In the genomic region with DNA sequence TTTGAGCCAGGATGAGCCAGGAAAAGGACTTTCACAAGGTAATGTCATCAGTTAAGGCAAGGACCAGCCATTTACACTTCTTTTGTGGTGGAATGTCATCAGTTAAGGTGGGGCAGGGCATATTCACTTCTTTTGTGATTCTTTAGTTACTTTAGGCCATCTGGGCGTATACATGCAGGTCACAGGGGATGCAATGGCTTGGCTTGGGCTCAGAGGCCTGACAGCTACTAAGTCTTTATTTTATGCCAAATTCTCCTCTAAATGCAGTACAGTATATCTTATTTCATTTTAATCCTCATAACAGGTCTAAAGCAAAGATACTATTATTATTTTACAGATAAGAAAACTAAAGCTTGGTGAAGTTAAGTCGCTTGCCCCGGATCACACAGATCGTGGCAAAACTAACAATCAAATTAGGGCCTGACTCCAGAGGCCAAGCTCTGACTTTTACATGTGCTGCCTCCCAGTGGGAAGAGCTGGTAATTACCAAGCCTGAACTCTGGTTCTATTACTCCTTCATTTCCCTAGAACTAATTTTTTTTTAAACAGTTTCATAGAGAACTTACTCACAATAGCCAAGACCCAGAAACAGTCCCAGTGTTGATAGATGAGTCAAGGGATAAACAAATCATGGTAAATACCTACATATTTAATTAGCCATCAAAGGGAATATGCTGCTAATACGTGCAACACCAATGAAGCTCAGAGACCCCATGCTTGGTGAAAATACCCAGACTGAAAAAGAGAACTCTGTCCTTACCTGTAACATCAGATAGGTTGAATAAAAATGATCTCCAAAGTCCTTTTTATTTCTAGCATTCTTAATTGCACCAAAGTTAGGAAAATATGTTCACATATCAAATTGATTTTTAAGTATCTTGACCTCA, we compare ENCODE assay signal across 7 cellular contexts. TPM values are rescaled to one million over a fixed set of nuclear protein-coding genes. Genes with fewer than 3 reads are reported as not detected.
DNase-seq lines count a peak whose midpoint lies in the region; ATAC-seq, FAIRE-seq and TF ChIP-seq lines count a peak whose summit lies in the region.

No MANE protein-coding gene starts in this region.

- no peak overlapping the region for H3K4me2 ChIP-seq in keratinocyte (ENCODE audit: control insufficient read depth, extremely low read depth, insufficient read depth, low read depth, low read length)

- H3K9ac ChIP-seq in keratinocyte (ENCODE audit: control insufficient read depth, extremely low read depth, insufficient read depth, low read length): no peak overlapping the region

- no peak overlapping the region for H3K27ac Mint-ChIP-seq in brain

- no peaks in the 10 kb centered on the region for H3K27me3 ChIP-seq in keratinocyte (ENCODE audit: control insufficient read depth, extremely low read depth, insufficient read depth, low read length)

- H4K20me1 ChIP-seq in keratinocyte (ENCODE audit: control insufficient read depth, extremely low read depth, insufficient read depth, low read length): no peaks in the 10 kb centered on the region

- DNase-seq in HTR-8/SVneo (ENCODE audit: insufficient read length, low spot score) (peak; percentile 46), SW 1271 (lab: John Stamatoyannopoulos, UW) (peak; percentile 4 to 41), keratinocyte (ENCODE audit: low read depth, low spot score) (no peak)
- peak; percentile 73 for DNase-seq in stimulated activated CD4-positive, alpha-beta T cell treated with anti-CD3 and anti-CD28 coated beads, Interleukin-4, amount 100 ng/mL, for 24 hours

- H3K9me3 Mint-ChIP-seq in brain: no peaks in the 10 kb centered on the region

- H2AFZ ChIP-seq in keratinocyte (ENCODE audit: control insufficient read depth, low read length): peak overlapping the region; percentile 6

- H3K36me3 Mint-ChIP-seq in brain: no peaks in the 10 kb centered on the region

- H3K4me3 ChIP-seq in keratinocyte (ENCODE audit: control insufficient read depth in 2 of 3, extremely low read depth in 1 of 3, insufficient read depth in 2 of 3, low read depth in 1 of 3, low read length in 3 of 3): no peak overlapping the region

- no peaks in the 10 kb centered on the region for H3K4me1 ChIP-seq in keratinocyte (ENCODE audit: control insufficient read depth, extremely low read depth, insufficient read depth, low read length)

- peak; percentile 76 for ATAC-seq in GM21447 (IDR thresholded peaks at IDR 0.05; ENCODE audit: unreplicated experiment)

- H3K4me3 Mint-ChIP-seq in brain: no peak overlapping the region

- no peaks in the 10 kb centered on the region for H3K9me3 ChIP-seq in keratinocyte (ENCODE audit: control insufficient read depth, low read depth, low read length)

- no peaks in the 10 kb centered on the region for H3K79me2 ChIP-seq in keratinocyte (ENCODE audit: control insufficient read depth, insufficient read depth, low read length)

- no peaks in the 10 kb centered on the region for H3K9me1 ChIP-seq in keratinocyte (ENCODE audit: control insufficient read depth, extremely low read depth, insufficient read depth, low read length)

- dilution Hi-C loops in keratinocyte (cut with MboI; ENCODE audit: extremely low pct_ligation_motif_present, low sequenced_read_pairs): no loop called here

- TF ChIP-seq CTCF in brain (conservative IDR thresholded peaks at IDR 0.05) (peak; percentile 78 to 84), keratinocyte (optimal IDR thresholded peaks at IDR 0.05 in 1 of 3, IDR thresholded peaks at IDR 0.05 in 1 of 3, conservative IDR thresholded peaks at IDR 0.05 in 1 of 3; ENCODE audit: extremely low read depth in 1 of 3, insufficient read depth in 2 of 3, low read length in 3 of 3) (peak; percentile 70 to 77 (median 74))

- no peaks in the 10 kb centered on the region for H3K4me1 Mint-ChIP-seq in brain

- H3K27me3 Mint-ChIP-seq in brain: peaks cover 5% of the 10 kb centered on the region

- H3K36me3 ChIP-seq in keratinocyte (ENCODE audit: control insufficient read depth in 2 of 2, extremely low read depth in 1 of 2, insufficient read depth in 2 of 2, low read length in 2 of 2): no peaks in the 10 kb centered on the region

- FAIRE-seq in G401.6 (lab: Jason Lieb, UNC) (peak; percentile 90), HTR-8/SVneo (lab: Jason Lieb, UNC) (no peak), keratinocyte (lab: Jason Lieb, UNC) (peak; percentile 81)

- H3K27ac ChIP-seq in keratinocyte (ENCODE audit: control insufficient read depth, insufficient read depth, low read length): no peak overlapping the region

RNA-seq across cellular contexts. Expression of gene C7orf25, which starts 35.4 kb away (rescaled TPM):
- polyA plus RNA-seq in brain (ENCODE audit: insufficient read depth, low read depth, low replicate concordance) (1.7 TPM), keratinocyte (3.1 to 7.4 TPM (median 4.4 TPM) in 3 replicates)
- 0.74 TPM for polyA plus RNA-seq in keratinocyte (2011; ENCODE audit: low read depth)
- 2.9 and 5.3 TPM in 2 replicates for polyA plus RNA-seq in keratinocyte (2011; cell fraction: cytosol; rRNA removed)
- 4.2 TPM in 2 replicates for polyA plus RNA-seq in keratinocyte (2011; cell fraction: nucleus; rRNA removed)
- polyA plus RNA-seq in keratinocyte (2012; ENCODE audit: low replicate concordance): 2.2 and 5.4 TPM in 2 replicates
- polyA minus RNA-seq in keratinocyte: 0.49 to 1.9 TPM in 2 of 3 replicates, not detected in the other
- polyA minus RNA-seq in keratinocyte (2011; cell fraction: cytosol; rRNA and poly(A)+ RNA removed): 5.6 TPM
- 2.1 and 3.2 TPM in 2 replicates for polyA minus RNA-seq in keratinocyte (2011; cell fraction: nucleus; rRNA and poly(A)+ RNA removed)

RNA-seq across cellular contexts. Expression of gene PSMA2, which starts 55.5 kb away (rescaled TPM):
- polyA plus RNA-seq in brain (ENCODE audit: insufficient read depth, low read depth, low replicate concordance): 69.3 TPM
- 112 to 251 TPM (median 135 TPM) in 3 replicates for polyA plus RNA-seq in keratinocyte
- 32.6 TPM for polyA plus RNA-seq in keratinocyte (2011; ENCODE audit: low read depth)
- 115 and 225 TPM in 2 replicates for polyA plus RNA-seq in keratinocyte (2011; cell fraction: cytosol; rRNA removed)
- 55.7 and 103 TPM in 2 replicates for polyA plus RNA-seq in keratinocyte (2011; cell fraction: nucleus; rRNA removed)
- 134 and 135 TPM in 2 replicates for polyA plus RNA-seq in keratinocyte (2012; ENCODE audit: low replicate concordance)
- polyA minus RNA-seq in keratinocyte: 0.30 to 33.5 TPM (median 16.4 TPM) in 3 replicates
- 21.7 TPM for polyA minus RNA-seq in keratinocyte (2011; cell fraction: cytosol; rRNA and poly(A)+ RNA removed)
- 6.0 and 8.7 TPM in 2 replicates for polyA minus RNA-seq in keratinocyte (2011; cell fraction: nucleus; rRNA and poly(A)+ RNA removed)

RNA-seq across cellular contexts. Expression of gene MRPL32, which starts 55.8 kb away (rescaled TPM):
- polyA plus RNA-seq in brain (ENCODE audit: insufficient read depth, low read depth, low replicate concordance) (30.8 TPM), keratinocyte (55.7 to 86.1 TPM (median 81.1 TPM) in 3 replicates)
- 154 TPM for polyA plus RNA-seq in keratinocyte (2011; ENCODE audit: low read depth)
- 62.7 and 86.1 TPM in 2 replicates for polyA plus RNA-seq in keratinocyte (2011; cell fraction: cytosol; rRNA removed)
- polyA plus RNA-seq in keratinocyte (2011; cell fraction: nucleus; rRNA removed): 76.8 and 103 TPM in 2 replicates
- 63.5 and 65.1 TPM in 2 replicates for polyA plus RNA-seq in keratinocyte (2012; ENCODE audit: low replicate concordance)
- 7.0 to 22.2 TPM (median 11.7 TPM) in 3 replicates for polyA minus RNA-seq in keratinocyte
- 23.0 TPM for polyA minus RNA-seq in keratinocyte (2011; cell fraction: cytosol; rRNA and poly(A)+ RNA removed)
- polyA minus RNA-seq in keratinocyte (2011; cell fraction: nucleus; rRNA and poly(A)+ RNA removed): 7.6 and 16.0 TPM in 2 replicates
